In genomic region chr11:72245232-72245816, GRCh38 we compare ENCODE assay signal across 16 cellular contexts. TPM values are rescaled to one million over a fixed set of nuclear protein-coding genes. Genes with fewer than 3 reads are reported as not detected.
DNase-seq lines count a peak whose midpoint lies in the region; ATAC-seq and TF ChIP-seq lines count a peak whose summit lies in the region.
"Had no signal": no experiment of that assay in that cellular context is flagged by ENCODE, and none has a peak within 500 bp of the region (broad histone marks: within the 10 kb centered on the region; RNA-seq: fewer than 3 reads in every experiment).

No MANE protein-coding gene starts in this region.

- H3K4me3 ChIP-seq in ectodermal cell (ENCODE audit: insufficient read depth, low read depth, low read length) = peak overlapping the region; percentile 48
- no peak overlapping the region for H3K4me3 ChIP-seq in upper lobe of right lung
- H3K4me3 ChIP-seq in colonic mucosa = no peak overlapping the region
- H3K4me3 ChIP-seq: BLaER1, K562, SK-N-MC had no signal

- H3K9ac ChIP-seq in colonic mucosa (ENCODE audit: low read depth in 2 of 2, low read length in 2 of 2) = no peak overlapping the region
- H3K9ac ChIP-seq: BLaER1 had no signal

- H3K27ac ChIP-seq in ectodermal cell (ENCODE audit: insufficient read depth, low read depth, low read length, poor library complexity, severe bottlenecking) (no peak overlapping the region), upper lobe of right lung (no peak overlapping the region), colonic mucosa (no peak overlapping the region)
- H3K27ac ChIP-seq: BLaER1, SK-N-MC had no signal

- intact Hi-C loops in upper lobe of right lung (cut with DNase I) (no loop called here), colonic mucosa (cut with DNase I) (no loop called here)

- no peaks in the 10 kb centered on the region for H3K9me3 ChIP-seq in ectodermal cell (ENCODE audit: control insufficient read depth, low read length)
- no peaks in the 10 kb centered on the region for H3K9me3 ChIP-seq in upper lobe of right lung
- no peaks in the 10 kb centered on the region for H3K9me3 ChIP-seq in colonic mucosa

- 15 to 16% methylated on average over 20 of the region's 20 CpGs for WGBS in ectodermal cell, 2 experiments

- TF ChIP-seq CTCF in GM20000 (IDR thresholded peaks at IDR 0.05; ENCODE audit: extremely low read depth, missing control alignments) = no peak
- no peak for TF ChIP-seq CTCF in upper lobe of right lung (IDR thresholded peaks at IDR 0.05)
- TF ChIP-seq CTCF in colonic mucosa (IDR thresholded peaks at IDR 0.05) = no peak

- H3K27me3 ChIP-seq in ectodermal cell (ENCODE audit: control insufficient read depth, insufficient read depth, low read length, poor library complexity, severe bottlenecking) (peaks cover 84% of the 10 kb centered on the region), upper lobe of right lung (peaks cover 83% of the 10 kb centered on the region), colonic mucosa (peaks cover 67% of the 10 kb centered on the region)

- ATAC-seq in upper lobe of right lung = no peak
- no peak for ATAC-seq in HG02870 (IDR thresholded peaks at IDR 0.05; ENCODE audit: unreplicated experiment)
- no peak for ATAC-seq in GM18867 (IDR thresholded peaks at IDR 0.05; ENCODE audit: unreplicated experiment)
- ATAC-seq: K562, Right ventricle myocardium inferior had no signal

- H3K4me1 ChIP-seq in ectodermal cell (ENCODE audit: control insufficient read depth, insufficient read depth, low read length) (peaks cover 11% of the 10 kb centered on the region), upper lobe of right lung (peaks cover 9% of the 10 kb centered on the region), colonic mucosa (peaks cover 6% of the 10 kb centered on the region)

- H3K36me3 ChIP-seq in ectodermal cell (ENCODE audit: control insufficient read depth, insufficient read depth, low read length) (no peaks in the 10 kb centered on the region), upper lobe of right lung (no peaks in the 10 kb centered on the region), colonic mucosa (no peaks in the 10 kb centered on the region)
- H3K36me3 ChIP-seq: BLaER1 had no signal

- DNase-seq in GM20000 (ENCODE audit: low spot score) (peak; percentile 27), islet precursor cell (peak; percentile 50), upper lobe of right lung (peak; percentile 47), colonic mucosa (no peak)
- DNase-seq: CD8-positive, alpha-beta memory T cell; NCI-H1092; NCI-H748 treated with DMSO at 0.1 percent for 48 hours had no signal

RNA-seq across cellular contexts. Expression of gene PHOX2A, which starts 1.3 kb away (rescaled TPM):
- 2.1 TPM for polyA plus RNA-seq in ectodermal cell (2013, experiment 1 of 4)
- 1.8 TPM for polyA plus RNA-seq in ectodermal cell (2013, experiment 2 of 4)
- polyA plus RNA-seq in ectodermal cell (2013, experiment 3 of 4) = 1.9 TPM
- 3.2 TPM for polyA plus RNA-seq in ectodermal cell (2013, experiment 4 of 4)
- total RNA-seq in upper lobe of right lung (not detected), colonic mucosa (under 1 TPM; 0.27 to 0.37 TPM)
- total RNA-seq: CD8-positive, alpha-beta memory T cell; HT1080; K562; Right ventricle myocardium inferior had no signal
- polyA plus RNA-seq: AG04450; CD8-positive, alpha-beta memory T cell; K562 had no signal

RNA-seq across cellular contexts. Expression of gene INPPL1, which starts 20.8 kb away (rescaled TPM):
- polyA plus RNA-seq in ectodermal cell (2013, experiment 1 of 4) = 110 TPM
- 134 TPM for polyA plus RNA-seq in ectodermal cell (2013, experiment 2 of 4)
- polyA plus RNA-seq in ectodermal cell (2013, experiment 3 of 4) = 98.8 TPM
- 106 TPM for polyA plus RNA-seq in ectodermal cell (2013, experiment 4 of 4)
- total RNA-seq in upper lobe of right lung (146 TPM), colonic mucosa (100 to 1,000 TPM; 120 to 166 TPM)

RNA-seq across cellular contexts. Expression of gene FOLR2, which starts 28.7 kb away (rescaled TPM):
- polyA plus RNA-seq in ectodermal cell (2013, experiment 1 of 4) = not detected
- polyA plus RNA-seq in ectodermal cell (2013, experiment 2 of 4) = not detected
- polyA plus RNA-seq in ectodermal cell (2013, experiment 3 of 4) = not detected
- not detected for polyA plus RNA-seq in ectodermal cell (2013, experiment 4 of 4)
- total RNA-seq in upper lobe of right lung = 22.8 TPM
- total RNA-seq in colonic mucosa = 10 to 100 TPM in 1 of 2 donors, 1 to 10 TPM in 1; 4.5 to 15.4 TPM
- total RNA-seq: HT1080, K562 had no signal
- polyA plus RNA-seq: AG04450; CD8-positive, alpha-beta memory T cell had no signal

RNA-seq across cellular contexts. Expression of gene FOLR1, which starts 53.4 kb away (rescaled TPM):
- 8.9 TPM for polyA plus RNA-seq in ectodermal cell (2013, experiment 1 of 4)
- polyA plus RNA-seq in ectodermal cell (2013, experiment 2 of 4) = 11.7 TPM
- 8.1 TPM for polyA plus RNA-seq in ectodermal cell (2013, experiment 3 of 4)
- polyA plus RNA-seq in ectodermal cell (2013, experiment 4 of 4) = 8.3 TPM
- 163 TPM for total RNA-seq in upper lobe of right lung
- under 1 TPM in 1 of 2 donors, not detected in 1; 0.59 TPM for total RNA-seq in colonic mucosa
- total RNA-seq: CD8-positive, alpha-beta memory T cell; HT1080 had no signal
- polyA plus RNA-seq: CD8-positive, alpha-beta memory T cell had no signal
